In genomic region chr3:100047455-100048141, GRCh38 we compare ENCODE assay signal across 8 cellular contexts.
DNase-seq lines count a peak whose midpoint lies in the region; ATAC-seq and TF ChIP-seq lines count a peak whose summit lies in the region.

No MANE protein-coding gene starts in this region.

- peak; percentile 86 for ATAC-seq in GM19324 (IDR thresholded peaks at IDR 0.05; ENCODE audit: low FRiP score, unreplicated experiment)
- ATAC-seq in HG03159 (IDR thresholded peaks at IDR 0.05; ENCODE audit: unreplicated experiment), result peak; percentile 80

- H3K36me3 ChIP-seq in skeletal muscle satellite cell (ENCODE audit: insufficient read depth, low read length), result no peaks in the 10 kb centered on the region

- no peaks in the 10 kb centered on the region for H3K9me3 ChIP-seq in skeletal muscle satellite cell (replicated peaks; ENCODE audit: low read length)

- TF ChIP-seq CTCF in fibroblast of pulmonary artery (IDR thresholded peaks at IDR 0.05; ENCODE audit: low read length, missing control alignments), result no peak

- H3K4me3 ChIP-seq in fibroblast of pulmonary artery (replicated peaks; ENCODE audit: low read depth, low read length) (no peak overlapping the region), skeletal muscle satellite cell (ENCODE audit: low read length) (peak overlapping the region; percentile 10)

- DNase-seq in COLO668 (lab: John Stamatoyannopoulos, UW; ENCODE audit: unreplicated experiment) (peak; percentile 9), SIG-M5 (lab: John Stamatoyannopoulos, UW) (peak; percentile 8), fibroblast of pulmonary artery (ENCODE audit: low read depth) (peak; percentile 64), NCI-H2227 treated with DMSO at 0.1 percent for 48 hours (lab: John Stamatoyannopoulos, UW) (no peak)
- DNase-seq in activated naive CD4-positive, alpha-beta T cell (lab: John Stamatoyannopoulos, UW), result no peak

- peaks cover 35% of the 10 kb centered on the region for H3K4me1 ChIP-seq in skeletal muscle satellite cell (ENCODE audit: control insufficient read depth, insufficient read depth, low read length)

- H3K9ac ChIP-seq in skeletal muscle satellite cell (ENCODE audit: low read depth, low read length), result no peak overlapping the region

- peaks cover 16% of the 10 kb centered on the region for H3K27me3 ChIP-seq in skeletal muscle satellite cell (ENCODE audit: control insufficient read depth, insufficient read depth, low read length)

- peak overlapping the region; percentile 66 for H3K4me2 ChIP-seq in skeletal muscle satellite cell (ENCODE audit: low read length)

Comparison
In these comparisons a context has a peak if more than half of its experiments do, and no peak if none do; other contexts are left out.
1. DNase-seq: peak in COLO668 (single experiment), SIG-M5 (single experiment) and fibroblast of pulmonary artery (single experiment); none in activated naive CD4-positive, alpha-beta T cell (0 of 4) and NCI-H2227 treated with DMSO at 0.1 percent for 48 hours (single experiment).